ENCODE assay signal across 9 cellular contexts in the genomic region with DNA sequence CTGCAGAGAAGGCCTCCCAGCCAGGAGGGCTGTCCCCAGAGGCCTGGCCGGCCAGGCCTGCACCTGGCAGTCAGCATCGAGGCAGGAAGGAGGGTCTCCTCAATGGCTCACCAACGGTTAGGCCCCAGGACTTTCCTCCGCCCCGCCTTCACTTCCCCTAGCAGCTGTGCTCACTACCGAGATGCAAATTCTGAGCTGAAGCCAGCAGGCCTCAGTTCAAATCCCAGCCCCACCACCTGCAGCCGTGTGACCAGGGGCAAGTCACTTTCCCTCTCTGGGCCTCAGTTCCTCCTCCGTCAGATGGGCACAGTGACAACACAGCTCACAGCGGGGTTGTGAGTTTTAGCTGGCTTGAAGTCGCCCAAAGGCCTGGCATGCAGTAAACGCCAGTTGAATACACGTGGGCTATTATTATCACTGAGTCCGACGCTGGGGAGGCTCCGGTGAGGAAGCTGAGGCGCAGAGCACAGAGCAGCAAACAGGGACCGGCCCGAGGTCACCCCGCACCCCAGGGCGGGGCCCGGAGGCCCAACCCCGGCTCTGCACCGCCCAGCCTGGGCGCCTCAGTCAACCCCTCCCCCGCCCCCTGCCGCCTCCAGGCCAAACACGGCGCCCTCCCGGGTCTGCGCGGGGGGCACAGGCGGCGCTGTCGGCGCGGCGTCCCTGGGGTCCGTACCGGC. TPM values are rescaled to one million over a fixed set of nuclear protein-coding genes. Genes with fewer than 3 reads are reported as not detected.
DNase-seq lines count a peak whose midpoint lies in the region; ATAC-seq, FAIRE-seq and TF ChIP-seq lines count a peak whose summit lies in the region.
"Had no signal": no experiment of that assay in that cellular context is flagged by ENCODE, and none has a peak within 500 bp of the region (broad histone marks: within the 10 kb centered on the region; RNA-seq: fewer than 3 reads in every experiment).

No MANE protein-coding gene starts in this region.

- POLR2A ChIA-PET in WTC11 (lab: Charles Lee), result interaction anchor here (0.6 to 1.7 kb wide), 4 partner anchors 9 to 308 kb away, joined by 3 to 12 read pairs (median 4); a partner anchor contains a TSS

- H3K4me1 ChIP-seq in ACC112 (ENCODE audit: control insufficient read depth, insufficient read depth, low read length, unreplicated experiment) (peaks cover 58% of the 10 kb centered on the region), skeletal muscle satellite cell (ENCODE audit: control insufficient read depth, insufficient read depth, low read length) (peaks cover 29% of the 10 kb centered on the region)

- peak; percentile 79 for DNase-seq in GM12892 (ENCODE audit: insufficient read length)
- peak; percentile 81 for DNase-seq in NCI-H1694 (lab: John Stamatoyannopoulos, UW)
- DNase-seq in WTC11 (ENCODE audit: low spot score), result peak; percentile 56
- DNase-seq in fibroblast of pulmonary artery (ENCODE audit: low read depth), result no peak
- no peak for DNase-seq in HPDE6-E6E7 (ENCODE audit: extremely low spot score)

- peak overlapping the region; percentile 72 for H3K27ac Mint-ChIP-seq in WTC11

- H3K36me3 ChIP-seq in ACC112 (ENCODE audit: insufficient read depth, low read length) (no peaks in the 10 kb centered on the region), skeletal muscle satellite cell (ENCODE audit: insufficient read depth, low read length) (no peaks in the 10 kb centered on the region)

- no peaks in the 10 kb centered on the region for H3K9me3 ChIP-seq in skeletal muscle satellite cell (replicated peaks; ENCODE audit: low read length)

- peak; percentile 54; the same call in 1 of the 2 replicates for TF ChIP-seq POLR2A in GM12892 (IDR thresholded peaks at IDR 0.05; ENCODE audit: low read depth, low read length)

- H2AFZ ChIP-seq in ACC112 (ENCODE audit: low read length, unreplicated experiment), result peak overlapping the region; percentile 51

- FAIRE-seq in GM12892 (lab: Jason Lieb, UNC), result peak; percentile 86

- no peaks in the 10 kb centered on the region for H3K27me3 ChIP-seq in ACC112 (ENCODE audit: insufficient read depth, low read length)
- no peaks in the 10 kb centered on the region for H3K27me3 ChIP-seq in skeletal muscle satellite cell (ENCODE audit: control insufficient read depth, insufficient read depth, low read length)

- peaks cover 26% of the 10 kb centered on the region for H3K27me3 Mint-ChIP-seq in WTC11 (ENCODE audit: low read depth)

- H3K4me3 Mint-ChIP-seq in WTC11, result peak overlapping the region; percentile 81

- TF ChIP-seq CTCF in WTC11 (IDR thresholded peaks at IDR 0.05), result no peak
- TF ChIP-seq CTCF in fibroblast of pulmonary artery (IDR thresholded peaks at IDR 0.05; ENCODE audit: low read length, missing control alignments), result no peak

- peak overlapping the region; percentile 45; the same call in 1 of the 2 replicates for H3K27ac ChIP-seq in ACC112 (ENCODE audit: low read depth, low read length)

- peak overlapping the region; percentile 74 for H3K9ac ChIP-seq in skeletal muscle satellite cell (ENCODE audit: low read depth, low read length)

- H3K4me1 Mint-ChIP-seq in WTC11, result peaks cover 25% of the 10 kb centered on the region

- H3K9me3 Mint-ChIP-seq in WTC11, result no peaks in the 10 kb centered on the region

- CTCF ChIA-PET in WTC11 (lab: Charles Lee), result interaction anchor here (1.1 to 2.2 kb wide), 4 partner anchors 10 to 178 kb away, joined by 3 to 32 read pairs (median 4); a partner anchor contains a TSS

- H3K4me3 ChIP-seq in ACC112 (ENCODE audit: low read depth, low read length) (peak overlapping the region; percentile 91), fibroblast of pulmonary artery (replicated peaks; ENCODE audit: low read depth, low read length) (peak overlapping the region; percentile 36), skeletal muscle satellite cell (ENCODE audit: low read length) (peak overlapping the region; percentile 69)

- no peaks in the 10 kb centered on the region for H3K36me3 Mint-ChIP-seq in WTC11

- H3K4me2 ChIP-seq in skeletal muscle satellite cell (ENCODE audit: low read length), result peak overlapping the region; percentile 83

- ATAC-seq in HG02678 (IDR thresholded peaks at IDR 0.05; ENCODE audit: unreplicated experiment) (peak; percentile 42), WTC11 (peak; percentile 8)

- peaks cover 30% of the 10 kb centered on the region for H3K79me2 ChIP-seq in ACC112 (ENCODE audit: control insufficient read depth, insufficient read depth, low read length, unreplicated experiment)

TF ChIP-seq in WTC11, 78 proteins besides CTCF, POLR2A, EP300 and RAD21 (continues in another document):
- 0 out of 2 replicates have a peak, but pooled peaks have one; percentile 4 for TF ChIP-seq ZNF138 (CRISPR knock-in tag; conservative IDR thresholded peaks at IDR 0.05)
- no peak for TF ChIP-seq NFATC4 (CRISPR knock-in tag; IDR thresholded peaks at IDR 0.05)
- TF ChIP-seq NR2C2 (CRISPR knock-in tag; IDR thresholded peaks at IDR 0.05), result no peak
- TF ChIP-seq, protein P1, sequence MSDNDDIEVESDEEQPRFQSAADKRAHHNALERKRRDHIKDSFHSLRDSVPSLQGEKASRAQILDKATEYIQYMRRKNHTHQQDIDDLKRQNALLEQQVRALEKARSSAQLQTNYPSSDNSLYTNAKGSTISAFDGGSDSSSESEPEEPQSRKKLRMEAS (CRISPR knock-in tag; IDR thresholded peaks at IDR 0.05), result peak; percentile 67
- TF ChIP-seq, protein P2, sequence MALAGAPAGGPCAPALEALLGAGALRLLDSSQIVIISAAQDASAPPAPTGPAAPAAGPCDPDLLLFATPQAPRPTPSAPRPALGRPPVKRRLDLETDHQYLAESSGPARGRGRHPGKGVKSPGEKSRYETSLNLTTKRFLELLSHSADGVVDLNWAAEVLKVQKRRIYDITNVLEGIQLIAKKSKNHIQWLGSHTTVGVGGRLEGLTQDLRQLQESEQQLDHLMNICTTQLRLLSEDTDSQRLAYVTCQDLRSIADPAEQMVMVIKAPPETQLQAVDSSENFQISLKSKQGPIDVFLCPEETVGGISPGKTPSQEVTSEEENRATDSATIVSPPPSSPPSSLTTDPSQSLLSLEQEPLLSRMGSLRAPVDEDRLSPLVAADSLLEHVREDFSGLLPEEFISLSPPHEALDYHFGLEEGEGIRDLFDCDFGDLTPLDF (CRISPR knock-in tag; IDR thresholded peaks at IDR 0.05), result no peak
- peak; percentile 39; the same call in 1 of the 2 replicates for TF ChIP-seq TEAD4 (CRISPR knock-in tag; IDR thresholded peaks at IDR 0.05)
- TF ChIP-seq FOXK1 (CRISPR knock-in tag; IDR thresholded peaks at IDR 0.05), result no peak
- TF ChIP-seq, protein P3, sequence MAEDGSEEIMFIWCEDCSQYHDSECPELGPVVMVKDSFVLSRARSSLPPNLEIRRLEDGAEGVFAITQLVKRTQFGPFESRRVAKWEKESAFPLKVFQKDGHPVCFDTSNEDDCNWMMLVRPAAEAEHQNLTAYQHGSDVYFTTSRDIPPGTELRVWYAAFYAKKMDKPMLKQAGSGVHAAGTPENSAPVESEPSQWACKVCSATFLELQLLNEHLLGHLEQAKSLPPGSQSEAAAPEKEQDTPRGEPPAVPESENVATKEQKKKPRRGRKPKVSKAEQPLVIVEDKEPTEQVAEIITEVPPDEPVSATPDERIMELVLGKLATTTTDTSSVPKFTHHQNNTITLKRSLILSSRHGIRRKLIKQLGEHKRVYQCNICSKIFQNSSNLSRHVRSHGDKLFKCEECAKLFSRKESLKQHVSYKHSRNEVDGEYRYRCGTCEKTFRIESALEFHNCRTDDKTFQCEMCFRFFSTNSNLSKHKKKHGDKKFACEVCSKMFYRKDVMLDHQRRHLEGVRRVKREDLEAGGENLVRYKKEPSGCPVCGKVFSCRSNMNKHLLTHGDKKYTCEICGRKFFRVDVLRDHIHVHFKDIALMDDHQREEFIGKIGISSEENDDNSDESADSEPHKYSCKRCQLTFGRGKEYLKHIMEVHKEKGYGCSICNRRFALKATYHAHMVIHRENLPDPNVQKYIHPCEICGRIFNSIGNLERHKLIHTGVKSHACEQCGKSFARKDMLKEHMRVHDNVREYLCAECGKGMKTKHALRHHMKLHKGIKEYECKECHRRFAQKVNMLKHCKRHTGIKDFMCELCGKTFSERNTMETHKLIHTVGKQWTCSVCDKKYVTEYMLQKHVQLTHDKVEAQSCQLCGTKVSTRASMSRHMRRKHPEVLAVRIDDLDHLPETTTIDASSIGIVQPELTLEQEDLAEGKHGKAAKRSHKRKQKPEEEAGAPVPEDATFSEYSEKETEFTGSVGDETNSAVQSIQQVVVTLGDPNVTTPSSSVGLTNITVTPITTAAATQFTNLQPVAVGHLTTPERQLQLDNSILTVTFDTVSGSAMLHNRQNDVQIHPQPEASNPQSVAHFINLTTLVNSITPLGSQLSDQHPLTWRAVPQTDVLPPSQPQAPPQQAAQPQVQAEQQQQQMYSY (CRISPR knock-in tag; IDR thresholded peaks at IDR 0.05), result no peak
- TF ChIP-seq CREB1 (CRISPR knock-in tag; IDR thresholded peaks at IDR 0.05), result no peak

RNA-seq across cellular contexts. Expression of a gene that starts 0.7 kb away (rescaled TPM):
- polyA plus RNA-seq in GM12892 (2012; ENCODE audit: missing spikeins), result 25.9 TPM
- 34.2 to 44.2 TPM (median 34.5 TPM) in 3 replicates for total RNA-seq in WTC11 (2021)
- total RNA-seq in skeletal muscle satellite cell (2012; rRNA removed), result 4.8 and 7.2 TPM in 2 replicates

RNA-seq across cellular contexts. Expression of a gene that starts 11.2 kb away (rescaled TPM):
- 4.1 TPM for polyA plus RNA-seq in GM12892 (2012; ENCODE audit: missing spikeins)
- 29.3 to 38.0 TPM (median 29.7 TPM) in 3 replicates for total RNA-seq in WTC11 (2021)
- total RNA-seq in skeletal muscle satellite cell (2012; rRNA removed), result 11.4 and 12.7 TPM in 2 replicates

RNA-seq across cellular contexts. Expression of a gene that starts 18.7 kb away (rescaled TPM):
- not detected for polyA plus RNA-seq in GM12892 (2012; ENCODE audit: missing spikeins)
- 1.3 to 1.9 TPM (median 1.5 TPM) in 3 replicates for total RNA-seq in WTC11 (2021)
- 3.5 and 4.2 TPM in 2 replicates for total RNA-seq in skeletal muscle satellite cell (2012; rRNA removed)

RNA-seq across cellular contexts. Expression of a gene that starts 23.3 kb away (rescaled TPM):
- polyA plus RNA-seq in GM12892 (2012; ENCODE audit: missing spikeins), result 0.11 TPM
- total RNA-seq in WTC11 (2021), result 0.09 to 0.21 TPM (median 0.14 TPM) in 3 replicates
- 0.22 TPM in 1 of 2 replicates, not detected in the other for total RNA-seq in skeletal muscle satellite cell (2012; rRNA removed)
- total RNA-seq: temporal lobe had no signal

RNA-seq across cellular contexts. Expression of a gene that starts 34.6 kb away (rescaled TPM):
- 3.2 TPM for polyA plus RNA-seq in GM12892 (2012; ENCODE audit: missing spikeins)
- total RNA-seq in WTC11 (2021), result 3.3 to 6.0 TPM (median 5.8 TPM) in 3 replicates
- 2.8 and 3.9 TPM in 2 replicates for total RNA-seq in skeletal muscle satellite cell (2012; rRNA removed)

Comparison
In these comparisons a context has a peak if more than half of its experiments do, and no peak if none do; other contexts are left out.
1. H3K4me3 ChIP-seq: peak in every context shown above with its lines; median percentile 91 in ACC112; 69 in skeletal muscle satellite cell; 36 in fibroblast of pulmonary artery.
2. DNase-seq: peak in GM12892 (single experiment), NCI-H1694 (single experiment) and WTC11 (single experiment); none in fibroblast of pulmonary artery (single experiment) and HPDE6-E6E7 (single experiment).